ENCODE assay signal across 20 cellular contexts in the genomic region with DNA sequence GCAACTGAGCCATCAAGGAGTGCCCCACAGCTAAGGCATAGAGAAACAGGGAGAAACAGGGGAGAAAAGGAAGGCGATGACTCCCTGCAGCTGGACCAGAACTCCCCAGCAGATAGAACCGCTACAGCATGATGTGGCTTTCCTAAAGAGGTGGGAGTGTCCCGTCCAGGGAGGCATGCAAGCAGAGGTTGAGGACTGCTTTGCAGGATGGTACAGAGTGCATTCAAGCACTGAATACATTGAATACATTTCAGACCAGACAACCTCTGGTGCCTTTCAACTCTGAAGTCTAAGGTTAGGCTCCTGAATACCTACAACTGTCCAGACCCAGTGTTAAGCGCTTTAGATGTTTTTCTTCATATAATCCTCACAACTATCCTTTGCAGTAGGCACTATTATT. TPM values are rescaled to one million over a fixed set of nuclear protein-coding genes. Genes with fewer than 3 reads are reported as not detected.
"Had no signal": no experiment of that assay in that cellular context is flagged by ENCODE, and none has a peak within 500 bp of the region (broad histone marks: within the 10 kb centered on the region; RNA-seq: fewer than 3 reads in every experiment).

No MANE protein-coding gene starts in this region.

- H3K9me2 ChIP-seq: SK-N-SH had no signal

- FAIRE-seq: HepG2, RCC 7860 had no signal

- H3K27ac ChIP-seq: KMS-11, RWPE1 had no signal

- H3K9me3 ChIP-seq: SK-N-SH had no signal

- ATAC-seq: HepG2 had no signal

- H3K4me2 ChIP-seq: KMS-11, SK-N-SH had no signal

- H3K9ac ChIP-seq: KMS-11, SK-N-SH had no signal

- DNase-seq: IMR-90, NCI-H1092, NCI-H1105 treated with DMSO at 0.1 percent for 48 hours, NCI-H1417 treated with DMSO at 0.1 percent for 48 hours, NCI-H146, NCI-H1694 treated with DMSO at 0.1 percent for 48 hours, NCI-H1930, NCI-H2081, NCI-H2107, NCI-H226, NCI-H446, NCI-H510A, NCI-H524 treated with DMSO at 0.1 percent for 48 hours, NCI-H774, SHP77 had no signal

RNA-seq across cellular contexts. Expression of gene DLGAP3, which starts 13.3 kb away (rescaled TPM):
- total RNA-seq: IMR-90 had no signal
